ENCODE assay signal across 8 cellular contexts in genomic region chr11:74748211-74749126, GRCh38. TPM values are rescaled to one million over a fixed set of nuclear protein-coding genes. Genes with fewer than 3 reads are reported as not detected.
DNase-seq lines count a peak whose midpoint lies in the region; ATAC-seq and TF ChIP-seq lines count a peak whose summit lies in the region.

Gene RNF169, plus strand, starts transcription at chr11:74748849. Its CDS starts 32 bp downstream, at chr11:74748881.

- H3K36me3 Mint-ChIP-seq in progenitor cell of endocrine pancreas (ENCODE audit: insufficient read depth) = peaks cover 4% of the 10 kb centered on the region

- intact Hi-C loops in T-helper 1 cell treated with Interleukin-12 subunit alpha and Interleukin-12 subunit beta and Interleukin-4 antibody, amounts not matched to agents 30 ng/mL and 1 ng/mL, for 36 hours (cut with micrococcal nuclease) = loop anchor here (1.0 to 2.0 kb wide), 9 partner anchors 9 to 969 kb away; partner anchors contain the start of genes C2CD3, LIPT2, NEU3 and PGM2L1
- intact Hi-C loops in left cardiac atrium (cut with DNase I) = no loop called here

- H3K4me3 Mint-ChIP-seq in progenitor cell of endocrine pancreas (ENCODE audit: low read depth) = peak within 1 kb of the TSS; percentile 96

- DNase-seq in GM13976 (ENCODE audit: low spot score) (peak; percentile 97), NCI-H146 treated with DMSO at 0.1 percent for 48 hours (lab: John Stamatoyannopoulos, UW; ENCODE audit: unreplicated experiment) (peak; percentile 96), amniotic epithelial cell (ENCODE audit: low read depth) (peak; percentile 96), left cardiac atrium (peak; percentile 95), progenitor cell of endocrine pancreas (ENCODE audit: low spot score, unreplicated experiment) (peak; percentile 76), ureter (ENCODE audit: low spot score) (peak; percentile 95)

- TF ChIP-seq CTCF in GM13976 (IDR thresholded peaks at IDR 0.05; ENCODE audit: borderline replicate concordance, control extremely low read depth, extremely low read depth, insufficient read depth, missing control alignments) (no peak), progenitor cell of endocrine pancreas (IDR thresholded peaks at IDR 0.05; ENCODE audit: unreplicated experiment) (no peak)

- ATAC-seq in HG02870 (IDR thresholded peaks at IDR 0.05; ENCODE audit: unreplicated experiment) (peak; percentile 99), left cardiac atrium (peak; percentile 100)

- H3K27ac Mint-ChIP-seq in progenitor cell of endocrine pancreas = peak within 1 kb of the TSS; percentile 92

- peaks cover 19% of the 10 kb centered on the region for H3K4me1 Mint-ChIP-seq in progenitor cell of endocrine pancreas (ENCODE audit: low read depth)

- no peaks in the 10 kb centered on the region for H3K9me3 Mint-ChIP-seq in progenitor cell of endocrine pancreas (ENCODE audit: low read depth)

- peaks cover 3% of the 10 kb centered on the region for H3K27me3 Mint-ChIP-seq in progenitor cell of endocrine pancreas

- in situ Hi-C loops in GM13976 (cut with MboI; ENCODE audit: low sequenced_read_pairs, unreplicated experiment) = no loop called here

RNA-seq across cellular contexts. Expression of gene RNF169, which starts in this region (rescaled TPM):
- total RNA-seq in T-helper 1 cell treated with Interleukin-12 subunit alpha and Interleukin-12 subunit beta and Interleukin-4 antibody, amounts not matched to agents 30 ng/mL and 1 ng/mL, for 36 hours = 16.1 and 16.3 TPM in 2 replicates
- total RNA-seq in left cardiac atrium (10 to 100 TPM; 10.3 to 11.6 TPM), progenitor cell of endocrine pancreas (23.5 and 24.0 TPM in 2 replicates), ureter (21.6 TPM)

Comparison
In these comparisons a context has a peak if more than half of its experiments do, and no peak if none do; other contexts are left out.
1. Peak in every context shown above with its lines: DNase-seq and ATAC-seq.